Comparison of ENCODE assay signal across 30 cellular contexts in genomic region chr11:116720895-116721294, GRCh38.
"Had no signal": no experiment of that assay in that cellular context is flagged by ENCODE, and none has a peak within 500 bp of the region (broad histone marks: within the 10 kb centered on the region; RNA-seq: fewer than 3 reads in every experiment).

No MANE protein-coding gene starts in this region.

- H3K36me3 Mint-ChIP-seq: mesothelial cell of epicardium; naive B cell; natural killer cell; stimulated activated naive B cell treated with anti-CD40 and anti-IgM and Interleukin-4, amounts not matched to agents 10 μg/mL and 1 μg/mL and 100 μg/mL, for 72 hours had no signal

- ATAC-seq: heart left ventricle; left cardiac atrium; left lung; lower lobe of right lung; natural killer cell; right cardiac atrium; sciatic nerve; stimulated activated naive B cell treated with anti-CD40 and anti-IgM and Interleukin-4, amounts not matched to agents 10 μg/mL and 1 μg/mL and 100 μg/mL, for 72 hours; stimulated activated naive CD8-positive, alpha-beta T cell treated with anti-CD3 and anti-CD28 coated beads, Interleukin-15, Interleukin-2, amounts not matched to agents 100 U/mL and 50 U/mL, for 24 hours had no signal

- H3K79me2 ChIP-seq: hepatocyte had no signal

- H3K9me3 Mint-ChIP-seq: mesothelial cell of epicardium; naive B cell; natural killer cell; stimulated activated naive B cell treated with anti-CD40 and anti-IgM and Interleukin-4, amounts not matched to agents 10 μg/mL and 1 μg/mL and 100 μg/mL, for 72 hours had no signal

- H2AFZ ChIP-seq: hepatocyte had no signal

- H3K4me1 ChIP-seq: left lung, lower lobe of right lung, prostate gland, stomach, testis, thyroid gland, transverse colon, upper lobe of left lung had no signal

- DNase-seq: heart left ventricle; islet precursor cell; kidney glomerular epithelial cell; left cardiac atrium; left lung; lower lobe of right lung; mammary epithelial cell; mesenchymal stem cell; naive B cell; natural killer cell; ovary; retina; right cardiac atrium; stimulated activated CD4-positive, alpha-beta T cell treated with anti-CD3 and anti-CD28 coated beads, Interleukin-12 subunit alpha, Interleukin-12 subunit beta, amount 100 ng/mL, for 4 hours; stimulated activated CD4-positive, alpha-beta T cell treated with anti-CD3 and anti-CD28 coated beads, Interleukin-15, amount 100 ng/mL, for 24 hours; stimulated activated CD4-positive, alpha-beta T cell treated with anti-CD3 and anti-CD28 coated beads, Interleukin-2, amount 100 ng/mL, for 24 hours; stimulated activated CD4-positive, alpha-beta T cell treated with anti-CD3 and anti-CD28 coated beads, Interleukin-4, amount 100 ng/mL, for 1 hour; stimulated activated naive B cell treated with anti-CD40 and anti-IgM and Interleukin-4, amounts not matched to agents 10 μg/mL and 1 μg/mL and 100 μg/mL, for 72 hours; stimulated activated naive CD8-positive, alpha-beta T cell treated with anti-CD3 and anti-CD28 coated beads, Interleukin-15, Interleukin-2, amounts not matched to agents 100 U/mL and 50 U/mL, for 24 hours; stomach; testis; thyroid gland; transverse colon; upper lobe of left lung had no signal

- H3K4me3 Mint-ChIP-seq: mesothelial cell of epicardium; naive B cell; natural killer cell; stimulated activated naive B cell treated with anti-CD40 and anti-IgM and Interleukin-4, amounts not matched to agents 10 μg/mL and 1 μg/mL and 100 μg/mL, for 72 hours had no signal

- H3K4me2 ChIP-seq: hepatocyte had no signal

- H3K4me3 ChIP-seq: heart left ventricle, hepatocyte, left lung, lower lobe of right lung, ovary, prostate gland, skin epidermis, stomach, testis, thyroid gland, transverse colon, upper lobe of left lung, vagina had no signal

- H3K27ac Mint-ChIP-seq: mesothelial cell of epicardium; naive B cell; natural killer cell; stimulated activated naive B cell treated with anti-CD40 and anti-IgM and Interleukin-4, amounts not matched to agents 10 μg/mL and 1 μg/mL and 100 μg/mL, for 72 hours had no signal

- H3K27me3 ChIP-seq: heart left ventricle, hepatocyte, ovary, testis, thyroid gland, upper lobe of left lung, vagina had no signal

- H3K27ac ChIP-seq: heart left ventricle, hepatocyte, left lung, lower lobe of right lung, ovary, prostate gland, skin epidermis, stomach, testis, thyroid gland, transverse colon, upper lobe of left lung, vagina had no signal

- H3K36me3 ChIP-seq: heart left ventricle, left lung, lower lobe of right lung, ovary, prostate gland, stomach, thyroid gland, transverse colon, upper lobe of left lung, vagina had no signal

- H3K9me3 ChIP-seq: heart left ventricle, left lung, lower lobe of right lung, ovary, prostate gland, stomach, testis, thyroid gland, transverse colon, upper lobe of left lung, vagina had no signal

- H3K4me1 Mint-ChIP-seq: mesothelial cell of epicardium; naive B cell; natural killer cell; stimulated activated naive B cell treated with anti-CD40 and anti-IgM and Interleukin-4, amounts not matched to agents 10 μg/mL and 1 μg/mL and 100 μg/mL, for 72 hours had no signal
